In genomic region chr9:129319938-129320481, GRCh38 we compare ENCODE assay signal across 8 cellular contexts.
DNase-seq lines count a peak whose midpoint lies in the region; ATAC-seq, FAIRE-seq and TF ChIP-seq lines count a peak whose summit lies in the region.

No MANE protein-coding gene starts in this region.

- TF ChIP-seq CTCF in ascending aorta (IDR thresholded peaks at IDR 0.05) (no peak), HepG2 (CRISPR knock-in tag; IDR thresholded peaks at IDR 0.05) (no peak)

- H2AFZ ChIP-seq in HepG2 (ENCODE audit: low read length) = no peak overlapping the region

- H3K27ac ChIP-seq in ascending aorta (peak overlapping the region; percentile 92 to 94), HepG2 (ENCODE audit: extremely low read length, insufficient read depth, low read length) (no peak overlapping the region), substantia nigra (ENCODE audit: low read depth, low read length, poor library complexity, severe bottlenecking) (peak overlapping the region; percentile 93), small intestine (ENCODE audit: low read depth in 1 of 2, low read length in 1 of 2) (peak overlapping the region in 1 of 2 donors; percentile 83)

- H3K4me3 ChIP-seq in ascending aorta (peak overlapping the region; percentile 54 to 60), HepG2 (replicated peaks in 1 of 3; ENCODE audit: insufficient read depth in 1 of 3, low read depth in 2 of 3, low read length in 3 of 3) (no peak overlapping the region), small intestine (ENCODE audit: low read depth in 1 of 2, low read length in 2 of 2) (no peak overlapping the region)

- H3K27me3 ChIP-seq in ascending aorta (no peaks in the 10 kb centered on the region), HepG2 (ENCODE audit: control insufficient read depth in 1 of 2, insufficient read depth in 2 of 2, low read length in 2 of 2) (no peaks in the 10 kb centered on the region; a peak in 1 of 5 replicates), small intestine (ENCODE audit: control insufficient read depth in 2 of 2, insufficient read depth in 2 of 2, low read length in 2 of 2) (peaks cover 0 to 2% of the 10 kb centered on the region in 2 donors)

- FAIRE-seq in HepG2 (lab: Jason Lieb, UNC) = no peak
- FAIRE-seq in small intestine (lab: Jason Lieb, UNC) = no peak

- in situ Hi-C loops in HepG2 (cut with HindIII; ENCODE audit: extremely low pct_ligation_motif_present, low pct_unique_long_range_greater_than_20kb) = no loop called here

- no peaks in the 10 kb centered on the region for H4K20me1 ChIP-seq in HepG2 (ENCODE audit: insufficient read depth, low read length)

- H3K36me3 ChIP-seq in ascending aorta (no peaks in the 10 kb centered on the region), HepG2 (replicated peaks in 1 of 2; ENCODE audit: control insufficient read depth in 1 of 2, insufficient read depth in 2 of 2, low read length in 2 of 2) (no peaks in the 10 kb centered on the region), small intestine (ENCODE audit: control insufficient read depth in 2 of 2, insufficient read depth in 2 of 2, low read length in 2 of 2) (no peaks in the 10 kb centered on the region)

- no peak for TF ChIP-seq POLR2A in HepG2 (IDR thresholded peaks at IDR 0.05; ENCODE audit: insufficient read depth in 1 of 2, low read depth in 2 of 2, low read length in 2 of 2)

- POLR2A ChIA-PET in HepG2 (lab: Yijun Ruan, JAX) = interaction anchor here (7.5 kb wide), 1 partner anchor 13 kb away, joined by 59 read pairs; no protein-coding TSS in a partner anchor

- ATAC-seq in HepG2 = no peak

- H3K79me2 ChIP-seq in HepG2 (ENCODE audit: insufficient read depth, low read length) = no peaks in the 10 kb centered on the region

- H3K9me3 ChIP-seq in ascending aorta = no peaks in the 10 kb centered on the region
- no peaks in the 10 kb centered on the region for H3K9me3 ChIP-seq in HepG2 (ENCODE audit: low read length)
- no peaks in the 10 kb centered on the region for H3K9me3 ChIP-seq in small intestine (ENCODE audit: control insufficient read depth, low read depth)

- TF ChIP-seq RAD21 in HepG2 (CRISPR knock-in tag; IDR thresholded peaks at IDR 0.05) = no peak

- H3K4me2 ChIP-seq in HepG2 (ENCODE audit: low read depth, low read length) = no peak overlapping the region; the same call in 1 of the 2 replicates

- H3K4me1 ChIP-seq in ascending aorta (peaks cover 30 to 73% of the 10 kb centered on the region in 2 donors), HepG2 (ENCODE audit: insufficient read depth, low read length) (peaks cover 99% of the 10 kb centered on the region), small intestine (ENCODE audit: control insufficient read depth in 2 of 2, insufficient read depth in 1 of 2, low read depth in 1 of 2, low read length in 1 of 2) (peaks cover 0 to 3% of the 10 kb centered on the region in 2 donors)

- 0 out of 2 replicates have a peak overlapping the region, but pooled peaks have one; percentile 1 for H3K9ac ChIP-seq in HepG2 (ENCODE audit: insufficient read depth, low read depth, low read length)

- 64% methylated on average over 12 of the region's 14 CpGs for WGBS in HepG2 (ENCODE audit: low lambda C conversion rate)
- 33 to 39% (median 35%) methylated on average over 12 to 14 of the region's 14 CpGs for WGBS in small intestine, 3 donors

- intact Hi-C loops in ascending aorta (cut with DNase I) (loop anchor here (2.0 to 5.0 kb wide), 6 partner anchors 15 to 287 kb away; partner anchors contain the start of gene IER5L), HepG2 (cut with micrococcal nuclease; ENCODE audit: unreplicated experiment) (no loop called here)

- no peak for TF ChIP-seq EP300 in HepG2 (IDR thresholded peaks at IDR 0.05; ENCODE audit: low read depth in 2 of 2, low read length in 2 of 2)
- TF ChIP-seq EP300 in HepG2 (CRISPR knock-in tag; IDR thresholded peaks at IDR 0.05; ENCODE audit: borderline replicate concordance) = no peak

- DNase-seq in NCI-H1092 treated with DMSO at 0.1 percent for 48 hours (lab: John Stamatoyannopoulos, UW) (peak; percentile 45), NCI-H1092 (lab: John Stamatoyannopoulos, UW) (no peak), ascending aorta (ENCODE audit: low spot score in 2 of 2) (peak in 1 of 2 donors; percentile 59), HepG2 (ENCODE audit: low spot score) (no peak), substantia nigra (lab: John Stamatoyannopoulos, UW) (no peak), small intestine (no peak), GM19238 (ENCODE audit: insufficient read length, low spot score) (no peak), kidney tubule cell (ENCODE audit: low spot score) (no peak)

- no TSS peak for BruUV-seq in HepG2 (replicated peaks; lab: Mats Ljungman, UMichigan)

- CTCF ChIA-PET in HepG2 (lab: Yijun Ruan, JAX; ENCODE audit: low intra/inter-chr PET ratio, low total read pairs) = no interaction called here

TF ChIP-seq in HepG2, 621 proteins besides CTCF, POLR2A, EP300 and RAD21:
- TF ChIP-seq ZNF180 (CRISPR knock-in tag; IDR thresholded peaks at IDR 0.05; ENCODE audit: borderline replicate concordance, low read depth) (no peak), ATF5 (CRISPR knock-in tag; IDR thresholded peaks at IDR 0.05; ENCODE audit: low read depth) (no peak), ATAD3A (CRISPR knock-in tag; IDR thresholded peaks at IDR 0.05) (no peak), MXD3 (CRISPR knock-in tag; IDR thresholded peaks at IDR 0.05) (no peak), ZNF225 (CRISPR knock-in tag; IDR thresholded peaks at IDR 0.05) (no peak)

Comparison
In these comparisons a context has a peak if more than half of its experiments do, and no peak if none do; other contexts are left out.
1. H3K4me3 ChIP-seq: peak in ascending aorta (2 of 2); none in HepG2 (0 of 3) and small intestine (0 of 2).